In genomic region chr1:165753934-165754333, GRCh38 we compare ENCODE assay signal across 13 cellular contexts. TPM values are rescaled to one million over a fixed set of nuclear protein-coding genes. Genes with fewer than 3 reads are reported as not detected.
DNase-seq lines count a peak whose midpoint lies in the region; ATAC-seq and FAIRE-seq lines count a peak whose summit lies in the region.
"Had no signal": no experiment of that assay in that cellular context is flagged by ENCODE, and none has a peak within 500 bp of the region (broad histone marks: within the 10 kb centered on the region; RNA-seq: fewer than 3 reads in every experiment).

No MANE protein-coding gene starts in this region.

- DNase-seq in DMS53 (lab: John Stamatoyannopoulos, UW) = no peak
- DNase-seq in left colon = no peak
- DNase-seq in epidermal melanocyte (ENCODE audit: insufficient read length, low spot score) = no peak
- no peak for DNase-seq in dedifferentiated amniotic fluid mesenchymal stem cell (ENCODE audit: extremely low spot score)
- DNase-seq: activated CD4-positive, alpha-beta T cell treated with anti-CD3 and anti-CD28 coated beads for 4 hours; CD8-positive, alpha-beta memory T cell; small intestine had no signal

- peak; percentile 13 for FAIRE-seq in TTC549 (lab: Jason Lieb, UNC)
- FAIRE-seq: keratinocyte, small intestine had no signal

- intact Hi-C loops in left colon (cut with DNase I, micrococcal nuclease) = no loop called here

- ATAC-seq in GM18867 (IDR thresholded peaks at IDR 0.05; ENCODE audit: unreplicated experiment) (peak; percentile 93), GM21529 (IDR thresholded peaks at IDR 0.05; ENCODE audit: unreplicated experiment) (peak; percentile 91), HG03066 (IDR thresholded peaks at IDR 0.05; ENCODE audit: low read depth, unreplicated experiment) (peak; percentile 92), left colon (no peak)
- ATAC-seq: natural killer cell treated with Interleukin-12 subunit alpha and Interleukin-12 subunit beta and Interleukin-15 and Interleukin-18, amount 100 ng/mL, for 72 hours had no signal

RNA-seq across cellular contexts. Expression of gene TMCO1, which starts 14.7 kb away (rescaled TPM):
- 100 to 1,000 TPM; 165 to 216 TPM for total RNA-seq in left colon

RNA-seq across cellular contexts. Expression of gene ALDH9A1, which starts 55.6 kb away (rescaled TPM):
- 10 to 100 TPM; 63.8 to 65.6 TPM for total RNA-seq in left colon
